22 cellular contexts compared by ENCODE assay signal in genomic region chr2:1754046-1754445, GRCh38. TPM values are rescaled to one million over a fixed set of nuclear protein-coding genes. Genes with fewer than 3 reads are reported as not detected.
"Had no signal": no experiment of that assay in that cellular context is flagged by ENCODE, and none has a peak within 500 bp of the region (broad histone marks: within the 10 kb centered on the region; RNA-seq: fewer than 3 reads in every experiment).

No MANE protein-coding gene starts in this region.

- H3K27ac Mint-ChIP-seq: activated CD4-positive, alpha-beta memory T cell treated with anti-CD3 and anti-CD28 coated beads for 36 hours; activated CD4-positive, alpha-beta T cell treated with anti-CD3 and anti-CD28 coated beads, Interleukin-2, amount 10 ng/mL, durations not matched to agents 24 days and 14 days; activated naive CD4-positive, alpha-beta T cell treated with anti-CD3 and anti-CD28 coated beads, Interleukin-2, amount 10 ng/mL, durations not matched to agents 7 days and 5 days; activated naive CD8-positive, alpha-beta T cell treated with anti-CD3 and anti-CD28 coated beads for 36 hours; activated T-cell treated with anti-CD3 and anti-CD28 coated beads, Interleukin-2, amount 50 U/mL, for 72 hours; activated T-helper 2 cell treated with anti-CD3 and anti-CD28 coated beads, Interferon-gamma antibody, Interleukin-2, Interleukin-4, amounts not matched to agents 10 μg/mL and 5 μg/mL and 100 μg/mL, durations not matched to agents 14 hours and 24 hours and 36 hours; IgD-negative memory B cell; T-helper 1 cell treated with Interleukin-12 subunit alpha and Interleukin-12 subunit beta and Interleukin-4 antibody, amounts not matched to agents 30 μg/mL and 1 μg/mL, for 36 hours; WTC11 had no signal

- ATAC-seq: activated T-cell treated with anti-CD3 and anti-CD28 coated beads, Interleukin-2, amount 50 U/mL, for 72 hours; WTC11 had no signal

- H3K27me3 Mint-ChIP-seq: activated CD4-positive, alpha-beta T cell treated with anti-CD3 and anti-CD28 coated beads, Interleukin-2, amount 10 ng/mL, durations not matched to agents 24 days and 14 days had no signal

- H3K36me3 Mint-ChIP-seq: activated CD4-positive, alpha-beta memory T cell treated with anti-CD3 and anti-CD28 coated beads for 36 hours; activated naive CD4-positive, alpha-beta T cell treated with anti-CD3 and anti-CD28 coated beads, Interleukin-2, amount 10 ng/mL, durations not matched to agents 7 days and 5 days; IgD-negative memory B cell had no signal

- H3K4me1 Mint-ChIP-seq: activated naive CD4-positive, alpha-beta T cell treated with anti-CD3 and anti-CD28 coated beads, Interleukin-2, amount 10 ng/mL, durations not matched to agents 7 days and 5 days had no signal

- DNase-seq: activated CD4-positive, alpha-beta memory T cell treated with anti-CD3 and anti-CD28 coated beads for 36 hours; activated CD4-positive, alpha-beta T cell treated with anti-CD3 and anti-CD28 coated beads for 1 hour; activated CD4-positive, alpha-beta T cell treated with anti-CD3 and anti-CD28 coated beads, Interleukin-2, amount 10 ng/mL, durations not matched to agents 24 days and 14 days; activated CD8-positive, alpha-beta memory T cell treated with anti-CD3 and anti-CD28 coated beads for 24 hours; activated gamma-delta T cell treated with Interleukin-2 at 50 U/mL for 16 hours; activated naive CD4-positive, alpha-beta T cell treated with anti-CD3 and anti-CD28 coated beads, Interleukin-2, amount 10 ng/mL, durations not matched to agents 7 days and 5 days; activated naive CD8-positive, alpha-beta T cell treated with anti-CD3 and anti-CD28 coated beads for 36 hours; activated T-cell treated with anti-CD3 and anti-CD28 coated beads, Interleukin-2, amount 50 U/mL, for 72 hours; KG1; MV-4-11; NCI-H1092 treated with DMSO at 0.1 percent for 48 hours; NCI-H1436 treated with DMSO at 0.1 percent for 48 hours; NCI-H187; NCI-H2081; NCI-H446; NCI-H524; SHP77 treated with DMSO at 0.1 percent for 48 hours; T-helper 9 cell had no signal

- H3K4me3 Mint-ChIP-seq: activated CD4-positive, alpha-beta memory T cell treated with anti-CD3 and anti-CD28 coated beads for 36 hours; activated CD4-positive, alpha-beta T cell treated with anti-CD3 and anti-CD28 coated beads, Interleukin-2, amount 10 ng/mL, durations not matched to agents 24 days and 14 days; activated naive CD4-positive, alpha-beta T cell treated with anti-CD3 and anti-CD28 coated beads, Interleukin-2, amount 10 ng/mL, durations not matched to agents 7 days and 5 days; activated naive CD8-positive, alpha-beta T cell treated with anti-CD3 and anti-CD28 coated beads for 36 hours; activated T-cell treated with anti-CD3 and anti-CD28 coated beads, Interleukin-2, amount 50 U/mL, for 72 hours; IgD-negative memory B cell; T-helper 1 cell treated with Interleukin-12 subunit alpha and Interleukin-12 subunit beta and Interleukin-4 antibody, amounts not matched to agents 30 μg/mL and 1 μg/mL, for 36 hours; WTC11 had no signal

RNA-seq across cellular contexts. Expression of gene PXDN, which starts 9.7 kb away (rescaled TPM):
- total RNA-seq: activated CD4-positive, alpha-beta memory T cell treated with anti-CD3 and anti-CD28 coated beads for 36 hours had no signal
